ENCODE assay signal across 31 cellular contexts in the genomic region with DNA sequence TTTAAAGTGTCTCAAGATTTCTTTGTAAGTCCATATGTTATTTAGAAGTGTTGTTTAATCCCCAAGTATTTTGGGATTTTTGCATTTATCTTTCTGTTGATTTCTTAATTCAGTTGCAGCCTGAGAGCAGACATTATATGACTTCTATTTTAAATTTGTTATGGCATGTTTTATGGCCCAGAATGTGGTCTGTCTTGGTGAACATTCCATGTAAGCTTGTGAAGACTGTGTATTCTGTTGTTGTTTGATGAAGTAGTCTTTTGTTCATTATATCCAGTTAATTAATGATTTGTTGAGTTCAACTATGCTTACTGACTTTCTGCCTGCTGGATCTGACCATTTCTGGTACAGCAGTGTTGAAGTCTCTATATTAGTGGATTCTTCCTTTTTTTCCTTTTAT.
"Had no signal": no experiment of that assay in that cellular context is flagged by ENCODE, and none has a peak within 500 bp of the region (broad histone marks: within the 10 kb centered on the region; RNA-seq: fewer than 3 reads in every experiment).

No MANE protein-coding gene starts in this region.

- H3K4me3 Mint-ChIP-seq: activated CD4-positive, alpha-beta memory T cell treated with anti-CD3 and anti-CD28 coated beads for 36 hours; activated CD4-positive, alpha-beta T cell treated with anti-CD3 and anti-CD28 coated beads, Interleukin-2, amount 10 ng/mL, durations not matched to agents 24 days and 14 days; activated naive CD8-positive, alpha-beta T cell treated with anti-CD3 and anti-CD28 coated beads, Interleukin-2, amount 10 ng/mL, durations not matched to agents 7 days and 5 days; activated T-cell treated with anti-CD3 and anti-CD28 coated beads, Interleukin-2, amount 50 U/mL, for 24 hours; nephron progenitor cell; stimulated activated effector memory CD8-positive, alpha-beta T cell treated with anti-CD3 and anti-CD28 coated beads, Interleukin-12 subunit alpha, Interleukin-12 subunit beta, amount 100 ng/mL, for 72 hours; stimulated activated naive CD8-positive, alpha-beta T cell treated with anti-CD3 and anti-CD28 coated beads, Interleukin-15, Interleukin-2, amounts not matched to agents 100 ng/mL and 50 ng/mL, for 24 hours; T-helper 1 cell treated with Interleukin-12 subunit alpha and Interleukin-12 subunit beta and Interleukin-4 antibody, amounts not matched to agents 30 μg/mL and 1 μg/mL, for 36 hours; type B pancreatic cell had no signal

- H3K4me3 ChIP-seq: esophagus squamous epithelium, gastrocnemius medialis, left lung, lower lobe of right lung, pancreas, prostate gland, sigmoid colon, uterus had no signal

- H3K27ac Mint-ChIP-seq: activated CD4-positive, alpha-beta memory T cell treated with anti-CD3 and anti-CD28 coated beads for 36 hours; activated CD4-positive, alpha-beta T cell treated with anti-CD3 and anti-CD28 coated beads, Interleukin-2, amount 10 ng/mL, durations not matched to agents 24 days and 14 days; activated naive CD8-positive, alpha-beta T cell treated with anti-CD3 and anti-CD28 coated beads, Interleukin-2, amount 10 ng/mL, durations not matched to agents 7 days and 5 days; activated T-cell treated with anti-CD3 and anti-CD28 coated beads, Interleukin-2, amount 50 U/mL, for 24 hours; activated T-helper 2 cell treated with anti-CD3 and anti-CD28 coated beads, Interferon-gamma antibody, Interleukin-2, Interleukin-4, amounts not matched to agents 10 μg/mL and 5 μg/mL and 100 μg/mL, durations not matched to agents 14 hours and 24 hours and 36 hours; nephron progenitor cell; stimulated activated effector memory CD8-positive, alpha-beta T cell treated with anti-CD3 and anti-CD28 coated beads, Interleukin-12 subunit alpha, Interleukin-12 subunit beta, amount 100 ng/mL, for 72 hours; stimulated activated naive CD8-positive, alpha-beta T cell treated with anti-CD3 and anti-CD28 coated beads, Interleukin-15, Interleukin-2, amounts not matched to agents 100 ng/mL and 50 ng/mL, for 24 hours; T-helper 1 cell treated with Interleukin-12 subunit alpha and Interleukin-12 subunit beta and Interleukin-4 antibody, amounts not matched to agents 30 μg/mL and 1 μg/mL, for 36 hours; type B pancreatic cell had no signal

- H3K9me3 Mint-ChIP-seq: activated CD4-positive, alpha-beta memory T cell treated with anti-CD3 and anti-CD28 coated beads for 36 hours; nephron progenitor cell; stimulated activated effector memory CD8-positive, alpha-beta T cell treated with anti-CD3 and anti-CD28 coated beads, Interleukin-12 subunit alpha, Interleukin-12 subunit beta, amount 100 ng/mL, for 72 hours; type B pancreatic cell had no signal

- H3K27me3 Mint-ChIP-seq: activated CD4-positive, alpha-beta memory T cell treated with anti-CD3 and anti-CD28 coated beads for 36 hours; activated CD4-positive, alpha-beta T cell treated with anti-CD3 and anti-CD28 coated beads, Interleukin-2, amount 10 ng/mL, durations not matched to agents 24 days and 14 days; activated naive CD8-positive, alpha-beta T cell treated with anti-CD3 and anti-CD28 coated beads, Interleukin-2, amount 10 ng/mL, durations not matched to agents 7 days and 5 days; activated T-cell treated with anti-CD3 and anti-CD28 coated beads, Interleukin-2, amount 50 U/mL, for 24 hours; stimulated activated naive CD8-positive, alpha-beta T cell treated with anti-CD3 and anti-CD28 coated beads, Interleukin-15, Interleukin-2, amounts not matched to agents 100 ng/mL and 50 ng/mL, for 24 hours; type B pancreatic cell had no signal

- H3K27me3 ChIP-seq: brain microvascular endothelial cell, esophagus squamous epithelium, gastrocnemius medialis, left lung, pancreas, sigmoid colon, uterus had no signal

- H3K4me1 ChIP-seq: esophagus squamous epithelium, prostate gland had no signal

- H3K36me3 ChIP-seq: brain microvascular endothelial cell, esophagus squamous epithelium, gastrocnemius medialis, left lung, lower lobe of right lung, pancreas, prostate gland, sigmoid colon, WERI-Rb-1 had no signal

- DNase-seq: activated CD4-positive, alpha-beta memory T cell treated with anti-CD3 and anti-CD28 coated beads for 36 hours; activated CD4-positive, alpha-beta T cell treated with anti-CD3 and anti-CD28 coated beads, Interleukin-2, amount 10 ng/mL, durations not matched to agents 24 days and 14 days; activated CD4-positive, CD25-positive, alpha-beta regulatory T cell treated with anti-CD3 and anti-CD28 coated beads, Interleukin-2, amount 50 U/mL, for 72 hours; activated CD8-positive, alpha-beta memory T cell treated with anti-CD3 and anti-CD28 coated beads, Interleukin-2, amount 50 U/mL, for 48 hours; activated naive CD8-positive, alpha-beta T cell treated with anti-CD3 and anti-CD28 coated beads, Interleukin-2, amount 10 ng/mL, durations not matched to agents 7 days and 5 days; activated T-cell treated with anti-CD3 and anti-CD28 coated beads, Interleukin-2, amount 50 U/mL, for 24 hours; amniotic stem cell; brain microvascular endothelial cell; caudate nucleus; cortex of kidney; esophagus squamous epithelium; gastrocnemius medialis; glutamatergic neuron; left lung; lower lobe of right lung; nephron progenitor cell; nucleus accumbens; pancreas; sigmoid colon; small intestine; stimulated activated CD4-positive, alpha-beta T cell treated with anti-CD3 and anti-CD28 coated beads, Interleukin-4, amount 100 ng/mL, for 24 hours; SW 1271; T1000; uterus; WERI-Rb-1 had no signal

- H3K9me3 ChIP-seq: esophagus squamous epithelium, gastrocnemius medialis, left lung, lower lobe of right lung, pancreas, prostate gland, sigmoid colon, uterus had no signal

- H3K4me1 Mint-ChIP-seq: nephron progenitor cell had no signal

- H3K27ac ChIP-seq: brain microvascular endothelial cell, esophagus squamous epithelium, gastrocnemius medialis, left lung, lower lobe of right lung, pancreas, prostate gland, sigmoid colon, uterus, WERI-Rb-1 had no signal

- ATAC-seq: gastrocnemius medialis; left lung; lower lobe of right lung; pancreas; stimulated activated effector memory CD8-positive, alpha-beta T cell treated with anti-CD3 and anti-CD28 coated beads, Interleukin-12 subunit alpha, Interleukin-12 subunit beta, amount 100 ng/mL, for 72 hours had no signal
